Comparison of ENCODE assay signal across 1 cellular context in the genomic region with DNA sequence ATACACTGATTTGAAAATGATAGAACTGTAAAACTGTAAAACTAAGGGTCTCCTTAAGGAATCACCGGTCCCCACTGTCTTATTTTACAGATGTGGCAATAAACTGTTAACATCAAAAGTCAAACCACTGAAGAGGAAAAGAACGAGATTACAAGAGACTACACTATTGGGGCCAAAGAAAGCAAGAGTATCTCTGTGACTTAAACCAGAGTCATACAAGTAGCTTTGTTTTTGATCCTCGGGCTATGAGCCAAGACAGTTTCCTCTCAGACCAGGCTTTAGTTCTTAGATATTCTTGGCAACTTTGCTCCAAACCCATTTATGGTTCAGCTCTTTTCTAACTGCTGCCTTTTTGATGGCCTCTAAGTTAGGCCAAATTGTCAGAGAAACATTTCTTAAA.
TF ChIP-seq lines count a peak whose summit lies in the region.

No MANE protein-coding gene starts in this region.

TF ChIP-seq in WTC11, 78 proteins besides CTCF, POLR2A, EP300 and RAD21 (continued from another document):
- TF ChIP-seq, protein P1, sequence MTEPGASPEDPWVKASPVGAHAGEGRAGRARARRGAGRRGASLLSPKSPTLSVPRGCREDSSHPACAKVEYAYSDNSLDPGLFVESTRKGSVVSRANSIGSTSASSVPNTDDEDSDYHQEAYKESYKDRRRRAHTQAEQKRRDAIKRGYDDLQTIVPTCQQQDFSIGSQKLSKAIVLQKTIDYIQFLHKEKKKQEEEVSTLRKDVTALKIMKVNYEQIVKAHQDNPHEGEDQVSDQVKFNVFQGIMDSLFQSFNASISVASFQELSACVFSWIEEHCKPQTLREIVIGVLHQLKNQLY (CRISPR knock-in tag; IDR thresholded peaks at IDR 0.05), result no peak
- TF ChIP-seq ZNF219 (CRISPR knock-in tag; IDR thresholded peaks at IDR 0.05; ENCODE audit: borderline replicate concordance) (no peak), ZMAT4 (CRISPR knock-in tag; IDR thresholded peaks at IDR 0.05) (no peak), MYBL2 (CRISPR knock-in tag; IDR thresholded peaks at IDR 0.05) (no peak)
- TF ChIP-seq, protein P2, sequence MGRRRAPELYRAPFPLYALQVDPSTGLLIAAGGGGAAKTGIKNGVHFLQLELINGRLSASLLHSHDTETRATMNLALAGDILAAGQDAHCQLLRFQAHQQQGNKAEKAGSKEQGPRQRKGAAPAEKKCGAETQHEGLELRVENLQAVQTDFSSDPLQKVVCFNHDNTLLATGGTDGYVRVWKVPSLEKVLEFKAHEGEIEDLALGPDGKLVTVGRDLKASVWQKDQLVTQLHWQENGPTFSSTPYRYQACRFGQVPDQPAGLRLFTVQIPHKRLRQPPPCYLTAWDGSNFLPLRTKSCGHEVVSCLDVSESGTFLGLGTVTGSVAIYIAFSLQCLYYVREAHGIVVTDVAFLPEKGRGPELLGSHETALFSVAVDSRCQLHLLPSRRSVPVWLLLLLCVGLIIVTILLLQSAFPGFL (CRISPR knock-in tag; IDR thresholded peaks at IDR 0.05; ENCODE audit: borderline replicate concordance), result no peak
